Comparison of ENCODE assay signal across 19 cellular contexts in the genomic region with DNA sequence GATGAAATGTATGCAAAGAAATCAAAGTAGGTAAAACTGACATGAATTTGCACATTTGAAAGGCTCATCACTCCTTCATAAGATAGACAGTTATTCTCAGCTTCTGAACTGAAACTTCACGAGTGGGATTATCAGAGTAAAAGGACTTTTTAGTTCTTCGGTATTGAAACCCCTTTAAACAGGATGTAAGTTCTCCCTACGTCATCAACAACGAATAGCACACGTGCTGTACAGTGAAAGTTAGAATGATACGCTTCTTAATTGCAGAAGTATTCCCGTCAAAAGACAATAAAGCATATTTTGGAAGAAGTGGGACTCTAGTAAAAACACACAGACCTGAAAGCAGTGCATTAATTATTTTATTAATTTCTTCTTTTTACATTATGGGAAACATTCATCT. TPM values are rescaled to one million over a fixed set of nuclear protein-coding genes. Genes with fewer than 3 reads are reported as not detected.
DNase-seq lines count a peak whose midpoint lies in the region; ATAC-seq and TF ChIP-seq lines count a peak whose summit lies in the region.
"Had no signal": no experiment of that assay in that cellular context is flagged by ENCODE, and none has a peak within 500 bp of the region (broad histone marks: within the 10 kb centered on the region; RNA-seq: fewer than 3 reads in every experiment).

No MANE protein-coding gene starts in this region.

- peaks cover 91% of the 10 kb centered on the region for H3K4me1 ChIP-seq in Karpas-422 (ENCODE audit: low read length)
- H3K4me1 ChIP-seq: SJCRH30 had no signal

- no peaks in the 10 kb centered on the region for H3K9me2 ChIP-seq in Karpas-422 (replicated peaks; ENCODE audit: insufficient read depth, low read length)

- H4K20me1 ChIP-seq in Karpas-422 (ENCODE audit: insufficient read depth, low read depth, low read length) = no peaks in the 10 kb centered on the region

- H3K4me2 ChIP-seq in Karpas-422 (ENCODE audit: low read depth, low read length, poor library complexity, severe bottlenecking) = peak overlapping the region; percentile 89

- H3K27me3 Mint-ChIP-seq in activated CD4-positive, alpha-beta T cell treated with anti-CD3 and anti-CD28 coated beads for 36 hours = peaks cover 29% of the 10 kb centered on the region
- H3K27me3 Mint-ChIP-seq in activated T-helper 17 cell treated with anti-CD3 and anti-CD28 coated beads, Interleukin-2, amount 50 U/mL, for 72 hours = peaks cover 35% of the 10 kb centered on the region
- peaks cover 17 to 22% of the 10 kb centered on the region in 2 donors for H3K27me3 Mint-ChIP-seq in stimulated activated naive B cell treated with anti-CD40 and anti-IgM and Interleukin-4, amounts not matched to agents 10 μg/mL and 1 μg/mL and 100 μg/mL, for 72 hours
- H3K27me3 Mint-ChIP-seq in glutamatergic neuron (ENCODE audit: unreplicated experiment) = peaks cover 2% of the 10 kb centered on the region

- H3K9ac ChIP-seq in Karpas-422 (ENCODE audit: low read length) = peak overlapping the region; percentile 79

- no peaks in the 10 kb centered on the region for H3K9me3 Mint-ChIP-seq in activated CD4-positive, alpha-beta T cell treated with anti-CD3 and anti-CD28 coated beads for 36 hours (ENCODE audit: low read depth)
- H3K9me3 Mint-ChIP-seq in activated T-helper 17 cell treated with anti-CD3 and anti-CD28 coated beads, Interleukin-2, amount 50 U/mL, for 72 hours = no peaks in the 10 kb centered on the region
- no peaks in the 10 kb centered on the region for H3K9me3 Mint-ChIP-seq in stimulated activated naive B cell treated with anti-CD40 and anti-IgM and Interleukin-4, amounts not matched to agents 10 μg/mL and 1 μg/mL and 100 μg/mL, for 72 hours
- peaks cover 2% of the 10 kb centered on the region for H3K9me3 Mint-ChIP-seq in glutamatergic neuron (ENCODE audit: unreplicated experiment)

- ATAC-seq in activated CD4-positive, alpha-beta T cell treated with anti-CD3 and anti-CD28 coated beads for 36 hours = peak; percentile 19
- ATAC-seq in activated T-helper 17 cell treated with anti-CD3 and anti-CD28 coated beads, Interleukin-2, amount 50 U/mL, for 72 hours (replicated peaks) = peak; percentile 34
- ATAC-seq in stimulated activated naive B cell treated with anti-CD40 and anti-IgM and Interleukin-4, amounts not matched to agents 10 μg/mL and 1 μg/mL and 100 μg/mL, for 72 hours (replicated peaks) = peak; percentile 61 to 66
- ATAC-seq in GM18907 (IDR thresholded peaks at IDR 0.05; ENCODE audit: unreplicated experiment) = no peak

- H3K79me2 ChIP-seq in Karpas-422 (ENCODE audit: low read length) = no peaks in the 10 kb centered on the region

- H3K27me3 ChIP-seq in Karpas-422 (ENCODE audit: low read length) = no peaks in the 10 kb centered on the region
- H3K27me3 ChIP-seq: SJCRH30 had no signal

- H3K36me3 Mint-ChIP-seq in activated CD4-positive, alpha-beta T cell treated with anti-CD3 and anti-CD28 coated beads for 36 hours (ENCODE audit: low read depth) = no peaks in the 10 kb centered on the region
- H3K36me3 Mint-ChIP-seq in activated T-helper 17 cell treated with anti-CD3 and anti-CD28 coated beads, Interleukin-2, amount 50 U/mL, for 72 hours (ENCODE audit: low read depth) = no peaks in the 10 kb centered on the region
- H3K36me3 Mint-ChIP-seq in stimulated activated naive B cell treated with anti-CD40 and anti-IgM and Interleukin-4, amounts not matched to agents 10 μg/mL and 1 μg/mL and 100 μg/mL, for 72 hours = no peaks in the 10 kb centered on the region
- no peaks in the 10 kb centered on the region for H3K36me3 Mint-ChIP-seq in glutamatergic neuron (ENCODE audit: unreplicated experiment)

- H3K4me3 ChIP-seq in Karpas-422 (ENCODE audit: low read length) = peak overlapping the region; percentile 63
- H3K4me3 ChIP-seq: SJCRH30 had no signal

- H3K27ac ChIP-seq in Karpas-422 (ENCODE audit: low read length) = peak overlapping the region; percentile 99
- H3K27ac ChIP-seq: C4-2B, SJCRH30 had no signal

- peaks cover 23% of the 10 kb centered on the region for H3K4me1 Mint-ChIP-seq in activated CD4-positive, alpha-beta T cell treated with anti-CD3 and anti-CD28 coated beads for 36 hours
- no peaks in the 10 kb centered on the region for H3K4me1 Mint-ChIP-seq in activated T-helper 17 cell treated with anti-CD3 and anti-CD28 coated beads, Interleukin-2, amount 50 U/mL, for 72 hours
- H3K4me1 Mint-ChIP-seq in stimulated activated naive B cell treated with anti-CD40 and anti-IgM and Interleukin-4, amounts not matched to agents 10 μg/mL and 1 μg/mL and 100 μg/mL, for 72 hours = peaks cover 21 to 43% of the 10 kb centered on the region in 2 donors
- H3K4me1 Mint-ChIP-seq in glutamatergic neuron (ENCODE audit: low read depth, unreplicated experiment) = peaks cover 11% of the 10 kb centered on the region

- H3K36me3 ChIP-seq in Karpas-422 (ENCODE audit: insufficient read depth, low read length) = peaks cover 18% of the 10 kb centered on the region; the same call in 1 of the 2 replicates
- H3K36me3 ChIP-seq: SJCRH30 had no signal

- no peaks in the 10 kb centered on the region for H3K9me3 ChIP-seq in Karpas-422 (ENCODE audit: low read length)
- H3K9me3 ChIP-seq: SJCRH30 had no signal

- no peak overlapping the region for H2AFZ ChIP-seq in Karpas-422 (ENCODE audit: low read length)

- TF ChIP-seq CTCF in glutamatergic neuron (IDR thresholded peaks at IDR 0.05; ENCODE audit: partially characterized antibody, unreplicated experiment) = no peak

- CTCF ChIA-PET in activated CD4-positive, alpha-beta T cell treated with anti-CD3 and anti-CD28 coated beads for 36 hours (lab: Charles Lee) = no interaction called here

- intact Hi-C loops in activated CD4-positive, alpha-beta T cell treated with anti-CD3 and anti-CD28 coated beads for 36 hours (cut with DNase I, micrococcal nuclease) = no loop called here

- H3K4me3 Mint-ChIP-seq in activated CD4-positive, alpha-beta T cell treated with anti-CD3 and anti-CD28 coated beads for 36 hours = no peak overlapping the region
- no peak overlapping the region for H3K4me3 Mint-ChIP-seq in activated T-helper 17 cell treated with anti-CD3 and anti-CD28 coated beads, Interleukin-2, amount 50 U/mL, for 72 hours
- H3K4me3 Mint-ChIP-seq in stimulated activated naive B cell treated with anti-CD40 and anti-IgM and Interleukin-4, amounts not matched to agents 10 μg/mL and 1 μg/mL and 100 μg/mL, for 72 hours = no peak overlapping the region
- H3K4me3 Mint-ChIP-seq in glutamatergic neuron (ENCODE audit: unreplicated experiment) = no peak overlapping the region

- H3K27ac Mint-ChIP-seq in activated CD4-positive, alpha-beta T cell treated with anti-CD3 and anti-CD28 coated beads for 36 hours = no peak overlapping the region
- no peak overlapping the region for H3K27ac Mint-ChIP-seq in activated T-helper 17 cell treated with anti-CD3 and anti-CD28 coated beads, Interleukin-2, amount 50 U/mL, for 72 hours
- H3K27ac Mint-ChIP-seq in stimulated activated naive B cell treated with anti-CD40 and anti-IgM and Interleukin-4, amounts not matched to agents 10 μg/mL and 1 μg/mL and 100 μg/mL, for 72 hours = no peak overlapping the region
- no peak overlapping the region for H3K27ac Mint-ChIP-seq in glutamatergic neuron (ENCODE audit: unreplicated experiment)

- POLR2A ChIA-PET in activated CD4-positive, alpha-beta T cell treated with anti-CD3 and anti-CD28 coated beads for 36 hours (lab: Charles Lee) = no interaction called here

- no peak for DNase-seq in activated CD4-positive, alpha-beta T cell treated with anti-CD3 and anti-CD28 coated beads for 36 hours
- no peak for DNase-seq in activated CD4-positive, alpha-beta T cell treated with anti-CD3 and anti-CD28 coated beads, Interleukin-2, amount 50 U/mL, for 1 hour
- DNase-seq in Karpas-422 (peak; percentile 83), glutamatergic neuron (no peak), A172 (ENCODE audit: low spot score) (no peak)
- DNase-seq in stimulated activated naive B cell treated with anti-CD40 and anti-IgM and Interleukin-4, amounts not matched to agents 10 μg/mL and 1 μg/mL and 100 μg/mL, for 72 hours = no peak
- DNase-seq: 8988T, AML-193, DND-41, GOT3, HCEC 1CT, Kasumi-1, NCI-H1417, NCI-H187, SJCRH30, T-helper 1 cell had no signal

RNA-seq across cellular contexts. Expression of a gene that starts 45.7 kb away (rescaled TPM):
- total RNA-seq in activated CD4-positive, alpha-beta T cell treated with anti-CD3 and anti-CD28 coated beads for 36 hours = 10 to 100 TPM; 42.7 to 46.3 TPM
- total RNA-seq in Karpas-422 (2014; rRNA removed; shearing (Covaris generic); ENCODE audit: low replicate concordance) = 82.6 and 110 TPM in 2 replicates
- 10 to 100 TPM; 18.6 to 86.1 TPM for total RNA-seq in activated T-helper 17 cell treated with anti-CD3 and anti-CD28 coated beads, Interleukin-2, amount 50 U/mL, for 72 hours
- total RNA-seq in glutamatergic neuron (ENCODE audit: unreplicated experiment) = 17.1 TPM
- 101 and 103 TPM in 2 replicates for total RNA-seq in A172 (2014; rRNA removed; shearing (Covaris generic))
